1 cellular context compared by ENCODE assay signal in genomic region chr5:136000937-136001336, GRCh38.
TF ChIP-seq lines count a peak whose summit lies in the region.

No MANE protein-coding gene starts in this region.

TF ChIP-seq in H1, 55 proteins besides CTCF, POLR2A, EP300 and RAD21:
- TF ChIP-seq CREB1 (IDR thresholded peaks at IDR 0.05) (no peak), RXRA (IDR thresholded peaks at IDR 0.05; ENCODE audit: insufficient read depth, low read depth, low read length) (no peak)
